In the genomic region with DNA sequence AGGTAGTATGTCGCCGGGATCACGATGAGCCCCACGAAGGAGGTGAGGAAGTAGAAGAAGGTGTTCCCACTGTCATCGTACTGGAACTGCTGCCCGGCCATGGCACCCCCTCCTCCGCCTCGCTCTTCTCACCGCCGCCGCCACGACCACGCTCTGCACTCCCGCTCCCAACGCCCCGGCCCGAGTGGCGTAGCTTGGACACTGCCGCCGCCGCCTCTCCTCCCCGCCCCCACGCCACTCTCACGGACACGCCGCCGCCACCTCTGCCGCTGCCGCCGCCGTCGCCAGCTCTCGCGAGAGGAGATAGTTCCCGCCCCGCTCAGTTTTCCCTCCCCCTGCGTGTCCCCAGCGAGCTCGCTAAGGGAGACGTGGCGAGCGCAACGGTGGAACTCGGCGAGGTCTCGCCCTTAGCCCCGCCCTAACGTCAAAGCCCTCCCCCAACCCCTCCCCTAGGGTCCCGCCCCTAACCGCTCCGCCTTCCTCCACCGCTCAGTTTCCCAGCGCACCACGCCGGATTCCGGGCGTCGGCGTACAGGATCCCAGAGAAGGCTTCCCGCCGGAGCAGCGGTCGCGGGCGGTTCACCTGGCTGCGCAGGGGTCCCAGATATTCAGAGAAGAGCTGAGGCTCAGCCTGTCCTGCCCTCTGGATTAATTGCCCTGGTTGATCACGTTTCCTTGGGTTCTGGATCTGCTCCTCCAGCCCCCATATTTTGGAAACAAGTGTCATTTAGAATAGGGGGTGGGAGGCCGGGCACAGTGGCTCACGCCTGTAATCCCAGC, we compare ENCODE assay signal across 8 cellular contexts. TPM values are rescaled to one million over a fixed set of nuclear protein-coding genes. Genes with fewer than 3 reads are reported as not detected.
A peak's percentile ranks its signal among the peaks of the same experiment; 100 is the strongest.
DNase-seq lines count a peak whose midpoint lies in the region; ATAC-seq and FAIRE-seq lines count a peak whose summit lies in the region.

A gene with protein sequence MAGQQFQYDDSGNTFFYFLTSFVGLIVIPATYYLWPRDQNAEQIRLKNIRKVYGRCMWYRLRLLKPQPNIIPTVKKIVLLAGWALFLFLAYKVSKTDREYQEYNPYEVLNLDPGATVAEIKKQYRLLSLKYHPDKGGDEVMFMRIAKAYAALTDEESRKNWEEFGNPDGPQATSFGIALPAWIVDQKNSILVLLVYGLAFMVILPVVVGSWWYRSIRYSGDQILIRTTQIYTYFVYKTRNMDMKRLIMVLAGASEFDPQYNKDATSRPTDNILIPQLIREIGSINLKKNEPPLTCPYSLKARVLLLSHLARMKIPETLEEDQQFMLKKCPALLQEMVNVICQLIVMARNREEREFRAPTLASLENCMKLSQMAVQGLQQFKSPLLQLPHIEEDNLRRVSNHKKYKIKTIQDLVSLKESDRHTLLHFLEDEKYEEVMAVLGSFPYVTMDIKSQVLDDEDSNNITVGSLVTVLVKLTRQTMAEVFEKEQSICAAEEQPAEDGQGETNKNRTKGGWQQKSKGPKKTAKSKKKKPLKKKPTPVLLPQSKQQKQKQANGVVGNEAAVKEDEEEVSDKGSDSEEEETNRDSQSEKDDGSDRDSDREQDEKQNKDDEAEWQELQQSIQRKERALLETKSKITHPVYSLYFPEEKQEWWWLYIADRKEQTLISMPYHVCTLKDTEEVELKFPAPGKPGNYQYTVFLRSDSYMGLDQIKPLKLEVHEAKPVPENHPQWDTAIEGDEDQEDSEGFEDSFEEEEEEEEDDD (minus strand): TSS at position 300 of the 780 bp plus-strand sequence. CDS start 199 bp downstream, at position 101.

- no peak for FAIRE-seq in urothelium cell line (lab: Jason Lieb, UNC)

- H3K27ac ChIP-seq in angular gyrus (ENCODE audit: low read depth, low read length), result peak within 1 kb of the TSS; percentile 81

- intact Hi-C loops in left ventricle myocardium superior (cut with micrococcal nuclease), result no loop called here

- DNase-seq in NCI-H187 treated with DMSO at 0.1 percent for 48 hours (lab: John Stamatoyannopoulos, UW) (peak; percentile 79), T-helper 2 cell (peak; percentile 92 to 98 (median 95)), left ventricle myocardium superior (peak; percentile 98), pulmonary artery endothelial cell (ENCODE audit: low read depth, low spot score) (peak; percentile 85), urothelium cell line (ENCODE audit: low spot score) (peak; percentile 93)

- ATAC-seq in GM18502 (IDR thresholded peaks at IDR 0.05; ENCODE audit: poor library complexity, unreplicated experiment) (peak; percentile 92), HG02943 (IDR thresholded peaks at IDR 0.05; ENCODE audit: low read depth, unreplicated experiment) (peak; percentile 80), left ventricle myocardium superior (peak; percentile 99)

RNA-seq across cellular contexts. Expression of the gene that starts here (rescaled TPM):
- total RNA-seq in left ventricle myocardium superior, result 45.2 TPM
- total RNA-seq in pulmonary artery endothelial cell, result 16.4 and 19.1 TPM in 2 replicates

Comparison
In these comparisons a context has a peak if more than half of its experiments do, and no peak if none do; other contexts are left out.
1. Peak in every context shown above with its lines: DNase-seq, ATAC-seq and H3K27ac ChIP-seq.